1 cellular context compared by ENCODE assay signal in the genomic region with DNA sequence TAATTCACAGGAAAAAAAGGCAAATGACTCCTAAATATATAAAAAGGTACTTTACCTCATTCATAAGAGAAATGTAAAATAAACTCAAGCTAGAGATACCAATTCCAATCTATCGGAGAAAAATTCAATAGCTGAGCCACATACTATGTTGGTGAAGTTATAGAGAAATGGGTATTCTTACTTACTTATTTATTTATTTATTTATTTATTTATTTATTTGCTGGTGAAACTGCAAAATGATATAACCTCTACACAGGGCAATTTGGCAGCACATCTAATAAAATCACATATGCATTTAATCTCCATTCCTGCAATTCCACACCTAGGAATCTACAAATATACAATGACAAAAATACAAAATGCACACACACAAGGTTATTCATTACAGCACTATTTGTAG.
TF ChIP-seq lines count a peak whose summit lies in the region.

No MANE protein-coding gene starts in this region.

TF ChIP-seq in HEK293, 187 proteins besides CTCF, POLR2A, EP300 and RAD21 (continued from another document and continues in another):
- TF ChIP-seq, protein P1, sequence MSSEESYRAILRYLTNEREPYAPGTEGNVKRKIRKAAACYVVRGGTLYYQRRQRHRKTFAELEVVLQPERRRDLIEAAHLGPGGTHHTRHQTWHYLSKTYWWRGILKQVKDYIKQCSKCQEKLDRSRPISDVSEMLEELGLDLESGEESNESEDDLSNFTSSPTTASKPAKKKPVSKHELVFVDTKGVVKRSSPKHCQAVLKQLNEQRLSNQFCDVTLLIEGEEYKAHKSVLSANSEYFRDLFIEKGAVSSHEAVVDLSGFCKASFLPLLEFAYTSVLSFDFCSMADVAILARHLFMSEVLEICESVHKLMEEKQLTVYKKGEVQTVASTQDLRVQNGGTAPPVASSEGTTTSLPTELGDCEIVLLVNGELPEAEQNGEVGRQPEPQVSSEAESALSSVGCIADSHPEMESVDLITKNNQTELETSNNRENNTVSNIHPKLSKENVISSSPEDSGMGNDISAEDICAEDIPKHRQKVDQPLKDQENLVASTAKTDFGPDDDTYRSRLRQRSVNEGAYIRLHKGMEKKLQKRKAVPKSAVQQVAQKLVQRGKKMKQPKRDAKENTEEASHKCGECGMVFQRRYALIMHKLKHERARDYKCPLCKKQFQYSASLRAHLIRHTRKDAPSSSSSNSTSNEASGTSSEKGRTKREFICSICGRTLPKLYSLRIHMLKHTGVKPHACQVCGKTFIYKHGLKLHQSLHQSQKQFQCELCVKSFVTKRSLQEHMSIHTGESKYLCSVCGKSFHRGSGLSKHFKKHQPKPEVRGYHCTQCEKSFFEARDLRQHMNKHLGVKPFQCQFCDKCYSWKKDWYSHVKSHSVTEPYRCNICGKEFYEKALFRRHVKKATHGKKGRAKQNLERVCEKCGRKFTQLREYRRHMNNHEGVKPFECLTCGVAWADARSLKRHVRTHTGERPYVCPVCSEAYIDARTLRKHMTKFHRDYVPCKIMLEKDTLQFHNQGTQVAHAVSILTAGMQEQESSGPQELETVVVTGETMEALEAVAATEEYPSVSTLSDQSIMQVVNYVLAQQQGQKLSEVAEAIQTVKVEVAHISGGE (tag by site-specific recombination; conservative IDR thresholded peaks at IDR 0.05; ENCODE audit: low read depth), result peak; percentile 40
- TF ChIP-seq PRDM1 (tag by site-specific recombination; IDR thresholded peaks at IDR 0.05), result no peak
- TF ChIP-seq ZNF555 (tag by site-specific recombination; conservative IDR thresholded peaks at IDR 0.05), result peak; percentile 44
- TF ChIP-seq YY1 (tag by site-specific recombination; IDR thresholded peaks at IDR 0.05), result no peak
- TF ChIP-seq ZNF394 (tag by site-specific recombination; IDR thresholded peaks at IDR 0.05; ENCODE audit: borderline replicate concordance), result peak; percentile 67; the same call in 1 of the 2 replicates
- TF ChIP-seq ZNF707 (tag by site-specific recombination; IDR thresholded peaks at IDR 0.05), result no peak
- no peak for TF ChIP-seq ZNF10 (tag by site-specific recombination; IDR thresholded peaks at IDR 0.05)
- TF ChIP-seq, protein P2, sequence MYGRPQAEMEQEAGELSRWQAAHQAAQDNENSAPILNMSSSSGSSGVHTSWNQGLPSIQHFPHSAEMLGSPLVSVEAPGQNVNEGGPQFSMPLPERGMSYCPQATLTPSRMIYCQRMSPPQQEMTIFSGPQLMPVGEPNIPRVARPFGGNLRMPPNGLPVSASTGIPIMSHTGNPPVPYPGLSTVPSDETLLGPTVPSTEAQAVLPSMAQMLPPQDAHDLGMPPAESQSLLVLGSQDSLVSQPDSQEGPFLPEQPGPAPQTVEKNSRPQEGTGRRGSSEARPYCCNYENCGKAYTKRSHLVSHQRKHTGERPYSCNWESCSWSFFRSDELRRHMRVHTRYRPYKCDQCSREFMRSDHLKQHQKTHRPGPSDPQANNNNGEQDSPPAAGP (tag by site-specific recombination; IDR thresholded peaks at IDR 0.05), result no peak
- TF ChIP-seq ZNF416 (tag by site-specific recombination; IDR thresholded peaks at IDR 0.05), result no peak
- TF ChIP-seq ZNF157 (tag by site-specific recombination; IDR thresholded peaks at IDR 0.05), result no peak
- TF ChIP-seq, protein P3, sequence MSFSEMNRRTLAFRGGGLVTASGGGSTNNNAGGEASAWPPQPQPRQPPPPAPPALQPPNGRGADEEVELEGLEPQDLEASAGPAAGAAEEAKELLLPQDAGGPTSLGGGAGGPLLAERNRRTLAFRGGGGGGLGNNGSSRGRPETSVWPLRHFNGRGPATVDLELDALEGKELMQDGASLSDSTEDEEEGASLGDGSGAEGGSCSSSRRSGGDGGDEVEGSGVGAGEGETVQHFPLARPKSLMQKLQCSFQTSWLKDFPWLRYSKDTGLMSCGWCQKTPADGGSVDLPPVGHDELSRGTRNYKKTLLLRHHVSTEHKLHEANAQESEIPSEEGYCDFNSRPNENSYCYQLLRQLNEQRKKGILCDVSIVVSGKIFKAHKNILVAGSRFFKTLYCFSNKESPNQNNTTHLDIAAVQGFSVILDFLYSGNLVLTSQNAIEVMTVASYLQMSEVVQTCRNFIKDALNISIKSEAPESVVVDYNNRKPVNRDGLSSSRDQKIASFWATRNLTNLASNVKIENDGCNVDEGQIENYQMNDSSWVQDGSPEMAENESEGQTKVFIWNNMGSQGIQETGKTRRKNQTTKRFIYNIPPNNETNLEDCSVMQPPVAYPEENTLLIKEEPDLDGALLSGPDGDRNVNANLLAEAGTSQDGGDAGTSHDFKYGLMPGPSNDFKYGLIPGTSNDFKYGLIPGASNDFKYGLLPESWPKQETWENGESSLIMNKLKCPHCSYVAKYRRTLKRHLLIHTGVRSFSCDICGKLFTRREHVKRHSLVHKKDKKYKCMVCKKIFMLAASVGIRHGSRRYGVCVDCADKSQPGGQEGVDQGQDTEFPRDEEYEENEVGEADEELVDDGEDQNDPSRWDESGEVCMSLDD (tag by site-specific recombination; IDR thresholded peaks at IDR 0.05), result no peak
- TF ChIP-seq, protein P4, sequence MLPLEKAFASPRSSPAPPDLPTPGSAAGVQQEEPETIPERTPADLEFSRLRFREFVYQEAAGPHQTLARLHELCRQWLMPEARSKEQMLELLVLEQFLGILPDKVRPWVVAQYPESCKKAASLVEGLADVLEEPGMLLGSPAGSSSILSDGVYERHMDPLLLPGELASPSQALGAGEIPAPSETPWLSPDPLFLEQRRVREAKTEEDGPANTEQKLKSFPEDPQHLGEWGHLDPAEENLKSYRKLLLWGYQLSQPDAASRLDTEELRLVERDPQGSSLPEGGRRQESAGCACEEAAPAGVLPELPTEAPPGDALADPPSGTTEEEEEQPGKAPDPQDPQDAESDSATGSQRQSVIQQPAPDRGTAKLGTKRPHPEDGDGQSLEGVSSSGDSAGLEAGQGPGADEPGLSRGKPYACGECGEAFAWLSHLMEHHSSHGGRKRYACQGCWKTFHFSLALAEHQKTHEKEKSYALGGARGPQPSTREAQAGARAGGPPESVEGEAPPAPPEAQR (tag by site-specific recombination; IDR thresholded peaks at IDR 0.05), result no peak
- no peak for TF ChIP-seq ZNF561 (tag by site-specific recombination; IDR thresholded peaks at IDR 0.05; ENCODE audit: borderline replicate concordance)
- no peak for TF ChIP-seq ZNF174 (tag by site-specific recombination; IDR thresholded peaks at IDR 0.05)
- TF ChIP-seq ZNF132 (tag by site-specific recombination; IDR thresholded peaks at IDR 0.05; ENCODE audit: borderline replicate concordance), result no peak
- peak; percentile 49 for TF ChIP-seq ZNF426 (tag by site-specific recombination; IDR thresholded peaks at IDR 0.05)
- no peak for TF ChIP-seq YY2 (tag by site-specific recombination; IDR thresholded peaks at IDR 0.05)
- no peak for TF ChIP-seq ZNF354C (tag by site-specific recombination; IDR thresholded peaks at IDR 0.05; ENCODE audit: borderline replicate concordance, low read depth)
- TF ChIP-seq, protein P5, sequence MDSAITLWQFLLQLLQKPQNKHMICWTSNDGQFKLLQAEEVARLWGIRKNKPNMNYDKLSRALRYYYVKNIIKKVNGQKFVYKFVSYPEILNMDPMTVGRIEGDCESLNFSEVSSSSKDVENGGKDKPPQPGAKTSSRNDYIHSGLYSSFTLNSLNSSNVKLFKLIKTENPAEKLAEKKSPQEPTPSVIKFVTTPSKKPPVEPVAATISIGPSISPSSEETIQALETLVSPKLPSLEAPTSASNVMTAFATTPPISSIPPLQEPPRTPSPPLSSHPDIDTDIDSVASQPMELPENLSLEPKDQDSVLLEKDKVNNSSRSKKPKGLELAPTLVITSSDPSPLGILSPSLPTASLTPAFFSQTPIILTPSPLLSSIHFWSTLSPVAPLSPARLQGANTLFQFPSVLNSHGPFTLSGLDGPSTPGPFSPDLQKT (IDR thresholded peaks at IDR 0.05; ENCODE audit: borderline replicate concordance, low read depth, low read length), result no peak
- TF ChIP-seq GLI2 (tag by site-specific recombination; IDR thresholded peaks at IDR 0.05; ENCODE audit: borderline replicate concordance, low read depth), result no peak; the same call in 1 of the 2 replicates
- TF ChIP-seq, protein P6, sequence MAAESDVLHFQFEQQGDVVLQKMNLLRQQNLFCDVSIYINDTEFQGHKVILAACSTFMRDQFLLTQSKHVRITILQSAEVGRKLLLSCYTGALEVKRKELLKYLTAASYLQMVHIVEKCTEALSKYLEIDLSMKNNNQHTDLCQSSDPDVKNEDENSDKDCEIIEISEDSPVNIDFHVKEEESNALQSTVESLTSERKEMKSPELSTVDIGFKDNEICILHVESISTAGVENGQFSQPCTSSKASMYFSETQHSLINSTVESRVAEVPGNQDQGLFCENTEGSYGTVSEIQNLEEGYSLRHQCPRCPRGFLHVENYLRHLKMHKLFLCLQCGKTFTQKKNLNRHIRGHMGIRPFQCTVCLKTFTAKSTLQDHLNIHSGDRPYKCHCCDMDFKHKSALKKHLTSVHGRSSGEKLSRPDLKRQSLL (tag by site-specific recombination; IDR thresholded peaks at IDR 0.05), result no peak
- TF ChIP-seq ZNF266 (tag by site-specific recombination; IDR thresholded peaks at IDR 0.05; ENCODE audit: low read depth), result 0 out of 2 replicates have a peak, but pooled peaks have one; percentile 45
- no peak for TF ChIP-seq SALL2 (tag by site-specific recombination; IDR thresholded peaks at IDR 0.05; ENCODE audit: borderline replicate concordance)
- TF ChIP-seq ZNF23 (tag by site-specific recombination; IDR thresholded peaks at IDR 0.05; ENCODE audit: borderline replicate concordance), result no peak
- TF ChIP-seq ZNF654 (tag by site-specific recombination; IDR thresholded peaks at IDR 0.05; ENCODE audit: low read depth), result peak; percentile 10; the same call in 1 of the 2 replicates
- TF ChIP-seq ZSCAN23 (tag by site-specific recombination; IDR thresholded peaks at IDR 0.05), result no peak
- TF ChIP-seq ZNF155 (tag by site-specific recombination; IDR thresholded peaks at IDR 0.05), result no peak
- no peak for TF ChIP-seq TCF7L2 (IDR thresholded peaks at IDR 0.05; ENCODE audit: borderline replicate concordance, low read depth, low read length)
- TF ChIP-seq ZBTB8A (tag by site-specific recombination; IDR thresholded peaks at IDR 0.05), result 0 out of 2 replicates have a peak, but pooled peaks have one; percentile 28
- TF ChIP-seq, protein P7, sequence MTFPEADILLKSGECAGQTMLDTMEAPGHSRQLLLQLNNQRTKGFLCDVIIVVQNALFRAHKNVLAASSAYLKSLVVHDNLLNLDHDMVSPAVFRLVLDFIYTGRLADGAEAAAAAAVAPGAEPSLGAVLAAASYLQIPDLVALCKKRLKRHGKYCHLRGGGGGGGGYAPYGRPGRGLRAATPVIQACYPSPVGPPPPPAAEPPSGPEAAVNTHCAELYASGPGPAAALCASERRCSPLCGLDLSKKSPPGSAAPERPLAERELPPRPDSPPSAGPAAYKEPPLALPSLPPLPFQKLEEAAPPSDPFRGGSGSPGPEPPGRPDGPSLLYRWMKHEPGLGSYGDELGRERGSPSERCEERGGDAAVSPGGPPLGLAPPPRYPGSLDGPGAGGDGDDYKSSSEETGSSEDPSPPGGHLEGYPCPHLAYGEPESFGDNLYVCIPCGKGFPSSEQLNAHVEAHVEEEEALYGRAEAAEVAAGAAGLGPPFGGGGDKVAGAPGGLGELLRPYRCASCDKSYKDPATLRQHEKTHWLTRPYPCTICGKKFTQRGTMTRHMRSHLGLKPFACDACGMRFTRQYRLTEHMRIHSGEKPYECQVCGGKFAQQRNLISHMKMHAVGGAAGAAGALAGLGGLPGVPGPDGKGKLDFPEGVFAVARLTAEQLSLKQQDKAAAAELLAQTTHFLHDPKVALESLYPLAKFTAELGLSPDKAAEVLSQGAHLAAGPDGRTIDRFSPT (tag by site-specific recombination; IDR thresholded peaks at IDR 0.05), result no peak
- TF ChIP-seq ZNF623 (tag by site-specific recombination; IDR thresholded peaks at IDR 0.05), result peak; percentile 38
- TF ChIP-seq ZFP69B (tag by site-specific recombination; IDR thresholded peaks at IDR 0.05), result no peak
- TF ChIP-seq, protein P8, sequence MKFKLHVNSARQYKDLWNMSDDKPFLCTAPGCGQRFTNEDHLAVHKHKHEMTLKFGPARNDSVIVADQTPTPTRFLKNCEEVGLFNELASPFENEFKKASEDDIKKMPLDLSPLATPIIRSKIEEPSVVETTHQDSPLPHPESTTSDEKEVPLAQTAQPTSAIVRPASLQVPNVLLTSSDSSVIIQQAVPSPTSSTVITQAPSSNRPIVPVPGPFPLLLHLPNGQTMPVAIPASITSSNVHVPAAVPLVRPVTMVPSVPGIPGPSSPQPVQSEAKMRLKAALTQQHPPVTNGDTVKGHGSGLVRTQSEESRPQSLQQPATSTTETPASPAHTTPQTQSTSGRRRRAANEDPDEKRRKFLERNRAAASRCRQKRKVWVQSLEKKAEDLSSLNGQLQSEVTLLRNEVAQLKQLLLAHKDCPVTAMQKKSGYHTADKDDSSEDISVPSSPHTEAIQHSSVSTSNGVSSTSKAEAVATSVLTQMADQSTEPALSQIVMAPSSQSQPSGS (tag by site-specific recombination; IDR thresholded peaks at IDR 0.05; ENCODE audit: low read depth), result no peak
- TF ChIP-seq ZNF768 (tag by site-specific recombination; IDR thresholded peaks at IDR 0.05), result no peak
- TF ChIP-seq ZNF248 (tag by site-specific recombination; IDR thresholded peaks at IDR 0.05), result no peak
- TF ChIP-seq BCL11A (tag by site-specific recombination; IDR thresholded peaks at IDR 0.05; ENCODE audit: low read depth), result no peak
- no peak for TF ChIP-seq ZSCAN16 (tag by site-specific recombination; IDR thresholded peaks at IDR 0.05)
- TF ChIP-seq ZNF404 (tag by site-specific recombination; IDR thresholded peaks at IDR 0.05), result no peak
- no peak for TF ChIP-seq ZNF114 (tag by site-specific recombination; IDR thresholded peaks at IDR 0.05)
- no peak for TF ChIP-seq KLF9 (tag by site-specific recombination; IDR thresholded peaks at IDR 0.05; ENCODE audit: low read depth)
- TF ChIP-seq OSR2 (tag by site-specific recombination; IDR thresholded peaks at IDR 0.05), result no peak
- TF ChIP-seq, protein P9, sequence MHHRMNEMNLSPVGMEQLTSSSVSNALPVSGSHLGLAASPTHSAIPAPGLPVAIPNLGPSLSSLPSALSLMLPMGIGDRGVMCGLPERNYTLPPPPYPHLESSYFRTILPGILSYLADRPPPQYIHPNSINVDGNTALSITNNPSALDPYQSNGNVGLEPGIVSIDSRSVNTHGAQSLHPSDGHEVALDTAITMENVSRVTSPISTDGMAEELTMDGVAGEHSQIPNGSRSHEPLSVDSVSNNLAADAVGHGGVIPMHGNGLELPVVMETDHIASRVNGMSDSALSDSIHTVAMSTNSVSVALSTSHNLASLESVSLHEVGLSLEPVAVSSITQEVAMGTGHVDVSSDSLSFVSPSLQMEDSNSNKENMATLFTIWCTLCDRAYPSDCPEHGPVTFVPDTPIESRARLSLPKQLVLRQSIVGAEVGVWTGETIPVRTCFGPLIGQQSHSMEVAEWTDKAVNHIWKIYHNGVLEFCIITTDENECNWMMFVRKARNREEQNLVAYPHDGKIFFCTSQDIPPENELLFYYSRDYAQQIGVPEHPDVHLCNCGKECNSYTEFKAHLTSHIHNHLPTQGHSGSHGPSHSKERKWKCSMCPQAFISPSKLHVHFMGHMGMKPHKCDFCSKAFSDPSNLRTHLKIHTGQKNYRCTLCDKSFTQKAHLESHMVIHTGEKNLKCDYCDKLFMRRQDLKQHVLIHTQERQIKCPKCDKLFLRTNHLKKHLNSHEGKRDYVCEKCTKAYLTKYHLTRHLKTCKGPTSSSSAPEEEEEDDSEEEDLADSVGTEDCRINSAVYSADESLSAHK (tag by site-specific recombination; IDR thresholded peaks at IDR 0.05), result no peak
- no peak for TF ChIP-seq ZNF350 (tag by site-specific recombination; IDR thresholded peaks at IDR 0.05)
- TF ChIP-seq EGR2 (tag by site-specific recombination; IDR thresholded peaks at IDR 0.05; ENCODE audit: low read depth), result no peak
